13 cellular contexts compared by ENCODE assay signal in genomic region chr2:127486247-127486912, GRCh38. TPM values are rescaled to one million over a fixed set of nuclear protein-coding genes. Genes with fewer than 3 reads are reported as not detected.
A peak's percentile ranks its signal among the peaks of the same experiment; 100 is the strongest.
DNase-seq lines count a peak whose midpoint lies in the region; TF ChIP-seq lines count a peak whose summit lies in the region.
"Had no signal": no experiment of that assay in that cellular context is flagged by ENCODE, and none has a peak within 500 bp of the region (broad histone marks: within the 10 kb centered on the region; RNA-seq: fewer than 3 reads in every experiment).

No MANE protein-coding gene starts in this region.

- WGBS in hepatocyte (ENCODE audit: low lambda C conversion rate, missing lambda C conversion rate): 86% methylated on average over 6 of the region's 6 CpGs

- H3K27ac Mint-ChIP-seq in neural crest cell (ENCODE audit: unreplicated experiment): peak overlapping the region; percentile 78
- H3K27ac Mint-ChIP-seq: mesothelial cell of epicardium had no signal

- no peak overlapping the region for H2AFZ ChIP-seq in hepatocyte

- no peaks in the 10 kb centered on the region for H3K9me3 Mint-ChIP-seq in neural crest cell
- H3K9me3 Mint-ChIP-seq: mesothelial cell of epicardium had no signal

- no peak for TF ChIP-seq CTCF in neural crest cell (conservative IDR thresholded peaks at IDR 0.05)
- no peak for TF ChIP-seq CTCF in dorsolateral prefrontal cortex (IDR thresholded peaks at IDR 0.05 in 54 of 56, conservative IDR thresholded peaks at IDR 0.05 in 2 of 56; ENCODE audit: low read depth in 1 of 56, partially characterized antibody in 56 of 56)
- TF ChIP-seq CTCF in RWPE1 (conservative IDR thresholded peaks at IDR 0.05; ENCODE audit: low read depth): no peak
- no peak for TF ChIP-seq CTCF in hepatocyte (IDR thresholded peaks at IDR 0.05; ENCODE audit: poor library complexity)

- H3K9me2 ChIP-seq in hepatocyte (replicated peaks; ENCODE audit: insufficient read depth): no peaks in the 10 kb centered on the region

- H3K36me3 ChIP-seq in adipocyte (ENCODE audit: control insufficient read depth, insufficient read depth, low read length, severe bottlenecking) (peaks cover 87% of the 10 kb centered on the region), hepatocyte (replicated peaks; ENCODE audit: insufficient read depth, low read depth) (no peaks in the 10 kb centered on the region)

- peaks cover 16% of the 10 kb centered on the region for H3K4me1 ChIP-seq in adipocyte (ENCODE audit: control insufficient read depth, insufficient read depth, low read length)
- H3K4me1 ChIP-seq in hepatocyte (ENCODE audit: insufficient read depth): no peaks in the 10 kb centered on the region
- H3K4me1 ChIP-seq: vagina had no signal

- POLR2A ChIA-PET in RWPE1 (lab: Yijun Ruan, JAX; ENCODE audit: low non-redundant PET): no interaction called here

- peaks cover 36% of the 10 kb centered on the region for H3K36me3 Mint-ChIP-seq in neural crest cell (ENCODE audit: low read depth)

- H4K20me1 ChIP-seq in hepatocyte (ENCODE audit: insufficient read depth, poor library complexity, severe bottlenecking): no peaks in the 10 kb centered on the region

- no peak overlapping the region for H3K4me3 ChIP-seq in adipocyte (ENCODE audit: low read length)
- no peak overlapping the region for H3K4me3 ChIP-seq in dorsolateral prefrontal cortex
- H3K4me3 ChIP-seq in hepatocyte: no peak overlapping the region
- H3K4me3 ChIP-seq: vagina had no signal

- H3K79me2 ChIP-seq in hepatocyte: no peaks in the 10 kb centered on the region

- H3K27me3 ChIP-seq in adipocyte (replicated peaks; ENCODE audit: control insufficient read depth, insufficient read depth, low read length): no peaks in the 10 kb centered on the region
- H3K27me3 ChIP-seq in dorsolateral prefrontal cortex: no peaks in the 10 kb centered on the region
- H3K27me3 ChIP-seq in hepatocyte: no peaks in the 10 kb centered on the region
- H3K27me3 ChIP-seq: vagina had no signal

- intact Hi-C loops in dorsolateral prefrontal cortex (cut with DNase I): no loop called here

- H3K9ac ChIP-seq in adipocyte (ENCODE audit: low read length): no peak overlapping the region

- CTCF ChIA-PET in RWPE1 (lab: Yijun Ruan, JAX): no interaction called here

- H3K4me2 ChIP-seq in hepatocyte: no peak overlapping the region

- no peaks in the 10 kb centered on the region for H3K27me3 Mint-ChIP-seq in neural crest cell (ENCODE audit: low read depth)

- no peak overlapping the region for H3K27ac ChIP-seq in dorsolateral prefrontal cortex
- H3K27ac ChIP-seq in RWPE1: no peak overlapping the region
- H3K27ac ChIP-seq in hepatocyte: no peak overlapping the region
- H3K27ac ChIP-seq: vagina had no signal

- H3K9me3 ChIP-seq in adipocyte (ENCODE audit: control insufficient read depth, low read length): no peaks in the 10 kb centered on the region
- no peaks in the 10 kb centered on the region for H3K9me3 ChIP-seq in hepatocyte (ENCODE audit: low read depth)
- H3K9me3 ChIP-seq: vagina had no signal

- H3K4me1 Mint-ChIP-seq in neural crest cell: peaks cover 5% of the 10 kb centered on the region
- H3K4me1 Mint-ChIP-seq: mesothelial cell of epicardium had no signal

- DNase-seq in GDM1 (lab: John Stamatoyannopoulos, UW) (peak; percentile 27), NOMO-1 treated with DMSO at 0.1 percent for 48 hours (lab: John Stamatoyannopoulos, UW; ENCODE audit: unreplicated experiment) (peak; percentile 78), adipocyte (ENCODE audit: low read depth) (peak; percentile 32), neural crest cell (ENCODE audit: low read depth, low spot score) (no peak), dorsolateral prefrontal cortex (no peak), RWPE1 (ENCODE audit: low spot score) (no peak), hepatocyte (ENCODE audit: low spot score) (no peak), SHP77 treated with DMSO at 0.1 percent for 48 hours (lab: John Stamatoyannopoulos, UW) (no peak)
- DNase-seq: NCI-H1105, NCI-H748 treated with DMSO at 0.1 percent for 48 hours, SW 1271 had no signal

- H3K4me3 Mint-ChIP-seq in neural crest cell: no peak overlapping the region
- H3K4me3 Mint-ChIP-seq: mesothelial cell of epicardium had no signal

RNA-seq across cellular contexts. Expression of gene IWS1, which starts 39.9 kb away (rescaled TPM):
- 59.4 and 63.0 TPM in 2 replicates for total RNA-seq in neural crest cell
- 10 to 100 TPM; 25.8 to 64.1 (median 37.6) TPM for total RNA-seq in dorsolateral prefrontal cortex
- 45.9 and 58.5 TPM in 2 replicates for total RNA-seq in hepatocyte
- polyA plus RNA-seq in hepatocyte: 47.8 and 49.3 TPM in 2 replicates

RNA-seq across cellular contexts. Expression of gene MYO7B, which starts 49.1 kb away (rescaled TPM):
- total RNA-seq in neural crest cell: 0.28 TPM in 1 of 2 replicates, not detected in the other
- total RNA-seq in dorsolateral prefrontal cortex: 1 to 10 TPM in 28 of 120 experiments, under 1 TPM in 84, not detected in 8; 0.08 to 3.0 (median 0.52) TPM
- total RNA-seq in hepatocyte: 17.6 and 20.1 TPM in 2 replicates
- polyA plus RNA-seq in hepatocyte: 12.6 and 17.6 TPM in 2 replicates
- total RNA-seq: vagina had no signal

Comparison
In these comparisons a context has a peak if more than half of its experiments do, and no peak if none do; other contexts are left out.
1. DNase-seq: peak in GDM1 (single experiment), NOMO-1 treated with DMSO at 0.1 percent for 48 hours (single experiment) and adipocyte (single experiment); none in neural crest cell (single experiment), dorsolateral prefrontal cortex (0 of 10), RWPE1 (single experiment), hepatocyte (single experiment) and SHP77 treated with DMSO at 0.1 percent for 48 hours (single experiment).